8 cellular contexts compared by ENCODE assay signal in the genomic region with DNA sequence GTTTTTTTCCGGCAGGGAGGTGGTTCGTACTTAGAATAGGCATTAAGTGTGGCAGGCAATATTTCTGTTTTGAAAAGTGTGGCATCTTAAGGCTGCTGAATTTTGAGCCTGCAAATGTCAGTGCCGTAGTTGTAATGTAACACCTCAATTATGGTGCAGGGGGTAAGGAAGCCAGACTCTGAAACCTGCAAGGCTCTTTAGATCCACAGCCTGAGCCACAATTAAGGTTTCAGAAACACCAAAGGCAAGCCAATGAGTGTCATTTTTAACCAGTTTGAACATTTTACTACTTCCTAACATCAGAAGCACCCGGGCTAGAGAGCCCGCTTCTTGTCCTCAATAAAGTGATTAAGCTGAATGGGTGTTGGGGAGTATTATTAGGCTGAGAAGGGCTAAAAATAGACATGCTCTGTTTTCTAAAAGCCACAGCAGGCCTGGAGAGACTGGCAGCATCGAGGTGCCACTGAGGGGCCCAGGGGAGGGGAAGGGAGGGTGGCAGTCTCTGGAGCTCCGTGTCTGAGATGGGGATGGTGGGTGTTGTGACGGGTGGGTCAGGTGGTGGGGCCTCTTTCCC.
DNase-seq lines count a peak whose midpoint lies in the region; ATAC-seq and TF ChIP-seq lines count a peak whose summit lies in the region.

No MANE protein-coding gene starts in this region.

- peak overlapping the region; percentile 40 for H3K27ac ChIP-seq in naive thymus-derived CD4-positive, alpha-beta T cell (ENCODE audit: low read depth, low read length)
- H3K27ac ChIP-seq in upper lobe of right lung = peak overlapping the region; percentile 97

- H3K4me1 ChIP-seq in naive thymus-derived CD4-positive, alpha-beta T cell (ENCODE audit: control insufficient read depth in 2 of 2, insufficient read depth in 2 of 2, low read length in 2 of 2) = peaks cover 59 to 82% of the 10 kb centered on the region in 2 donors
- H3K4me1 ChIP-seq in upper lobe of right lung = peaks cover 99% of the 10 kb centered on the region

- DNase-seq in activated naive CD4-positive, alpha-beta T cell treated with anti-CD3 and anti-CD28 coated beads, Interleukin-2, amount 10 ng/mL, durations not matched to agents 7 days and 5 days = peak; percentile 52
- DNase-seq in activated naive CD4-positive, alpha-beta T cell treated with Interleukin-2 at 50 U/mL for 16 hours = no peak
- DNase-seq in chondrocyte (ENCODE audit: low spot score) = no peak
- DNase-seq in naive thymus-derived CD4-positive, alpha-beta T cell = peak in 6 of 9 donors; percentile 54 to 77 (median 63)
- no peak for DNase-seq in upper lobe of right lung
- DNase-seq in NCI-H2029 (lab: John Stamatoyannopoulos, UW) = no peak
- no peak for DNase-seq in COR-L47 (lab: John Stamatoyannopoulos, UW)

- H3K27me3 Mint-ChIP-seq in activated naive CD4-positive, alpha-beta T cell treated with anti-CD3 and anti-CD28 coated beads, Interleukin-2, amount 10 ng/mL, durations not matched to agents 7 days and 5 days = peaks cover 13% of the 10 kb centered on the region
- H3K27me3 Mint-ChIP-seq in chondrocyte (ENCODE audit: low read depth) = no peaks in the 10 kb centered on the region
- peaks cover 0 to 4% (median 0%) of the 10 kb centered on the region in 5 donors for H3K27me3 Mint-ChIP-seq in naive thymus-derived CD4-positive, alpha-beta T cell

- POLR2A ChIA-PET in naive thymus-derived CD4-positive, alpha-beta T cell (lab: Charles Lee) = interaction anchor here (1.0 to 20.6 kb wide), 5 partner anchors 7 to 113 kb away, joined by 3 to 363 read pairs (median 12); a partner anchor contains a TSS

- intact Hi-C loops in naive thymus-derived CD4-positive, alpha-beta T cell (cut with micrococcal nuclease) = loop anchor here (1.0 kb wide), 2 partner anchors 10 to 13 kb away; no protein-coding TSS in a partner anchor
- intact Hi-C loops in upper lobe of right lung (cut with DNase I) = no loop called here

- peak; percentile 84 for ATAC-seq in naive thymus-derived CD4-positive, alpha-beta T cell
- no peak for ATAC-seq in upper lobe of right lung
- no peak for ATAC-seq in GM19023 (IDR thresholded peaks at IDR 0.05; ENCODE audit: unreplicated experiment)

- H3K4me3 Mint-ChIP-seq in activated naive CD4-positive, alpha-beta T cell treated with anti-CD3 and anti-CD28 coated beads, Interleukin-2, amount 10 ng/mL, durations not matched to agents 7 days and 5 days = peak overlapping the region; percentile 15
- no peak overlapping the region for H3K4me3 Mint-ChIP-seq in chondrocyte (ENCODE audit: unreplicated experiment)
- peak overlapping the region; percentile 34 to 78 (median 71) for H3K4me3 Mint-ChIP-seq in naive thymus-derived CD4-positive, alpha-beta T cell

- H3K4me3 ChIP-seq in naive thymus-derived CD4-positive, alpha-beta T cell (ENCODE audit: low read length) = peak overlapping the region; percentile 14
- H3K4me3 ChIP-seq in upper lobe of right lung = no peak overlapping the region

- no peak for TF ChIP-seq CTCF in chondrocyte (IDR thresholded peaks at IDR 0.05)
- TF ChIP-seq CTCF in upper lobe of right lung (IDR thresholded peaks at IDR 0.05) = no peak

- peak overlapping the region; percentile 94 for H3K27ac Mint-ChIP-seq in activated naive CD4-positive, alpha-beta T cell treated with anti-CD3 and anti-CD28 coated beads, Interleukin-2, amount 10 ng/mL, durations not matched to agents 7 days and 5 days
- H3K27ac Mint-ChIP-seq in chondrocyte (ENCODE audit: unreplicated experiment) = peak overlapping the region; percentile 23
- peak overlapping the region; percentile 76 to 98 (median 96) for H3K27ac Mint-ChIP-seq in naive thymus-derived CD4-positive, alpha-beta T cell

- no peaks in the 10 kb centered on the region for H3K36me3 ChIP-seq in naive thymus-derived CD4-positive, alpha-beta T cell (ENCODE audit: control insufficient read depth in 2 of 3, insufficient read depth in 3 of 3, low read length in 3 of 3)
- no peaks in the 10 kb centered on the region for H3K36me3 ChIP-seq in upper lobe of right lung

- H3K27me3 ChIP-seq in naive thymus-derived CD4-positive, alpha-beta T cell (ENCODE audit: control insufficient read depth in 2 of 2, insufficient read depth in 2 of 2, low read length in 2 of 2) = no peaks in the 10 kb centered on the region
- no peaks in the 10 kb centered on the region for H3K27me3 ChIP-seq in upper lobe of right lung

- CTCF ChIA-PET in activated naive CD4-positive, alpha-beta T cell treated with anti-CD3 and anti-CD28 coated beads, Interleukin-2, amount 10 ng/mL, durations not matched to agents 7 days and 5 days (lab: Charles Lee) = interaction anchor here (0.7 to 1.1 kb wide), 4 partner anchors 11 to 114 kb away, joined by 3 to 4 read pairs (median 3); no protein-coding TSS in a partner anchor
- CTCF ChIA-PET in naive thymus-derived CD4-positive, alpha-beta T cell (lab: Charles Lee) = interaction anchor here (0.9 to 2.3 kb wide), 5 partner anchors 10 to 113 kb away, joined by 3 to 14 read pairs (median 6); no protein-coding TSS in a partner anchor

- no peaks in the 10 kb centered on the region for H3K9me3 Mint-ChIP-seq in activated naive CD4-positive, alpha-beta T cell treated with anti-CD3 and anti-CD28 coated beads, Interleukin-2, amount 10 ng/mL, durations not matched to agents 7 days and 5 days
- no peaks in the 10 kb centered on the region for H3K9me3 Mint-ChIP-seq in chondrocyte (ENCODE audit: low read depth)
- no peaks in the 10 kb centered on the region for H3K9me3 Mint-ChIP-seq in naive thymus-derived CD4-positive, alpha-beta T cell

- H3K36me3 Mint-ChIP-seq in activated naive CD4-positive, alpha-beta T cell treated with anti-CD3 and anti-CD28 coated beads, Interleukin-2, amount 10 ng/mL, durations not matched to agents 7 days and 5 days = peaks cover 12% of the 10 kb centered on the region
- H3K36me3 Mint-ChIP-seq in chondrocyte (ENCODE audit: low read depth) = peaks cover 4% of the 10 kb centered on the region
- peaks cover 0 to 2% (median 0%) of the 10 kb centered on the region in 5 donors for H3K36me3 Mint-ChIP-seq in naive thymus-derived CD4-positive, alpha-beta T cell

- H3K9me3 ChIP-seq in naive thymus-derived CD4-positive, alpha-beta T cell (ENCODE audit: control insufficient read depth in 2 of 3, low read length in 3 of 3) = no peaks in the 10 kb centered on the region
- no peaks in the 10 kb centered on the region for H3K9me3 ChIP-seq in upper lobe of right lung

- H3K4me1 Mint-ChIP-seq in activated naive CD4-positive, alpha-beta T cell treated with anti-CD3 and anti-CD28 coated beads, Interleukin-2, amount 10 ng/mL, durations not matched to agents 7 days and 5 days = peaks cover 86% of the 10 kb centered on the region
- H3K4me1 Mint-ChIP-seq in chondrocyte (ENCODE audit: low read depth) = peaks cover 90% of the 10 kb centered on the region
- H3K4me1 Mint-ChIP-seq in naive thymus-derived CD4-positive, alpha-beta T cell = peaks cover 65 to 98% (median 90%) of the 10 kb centered on the region in 7 donors

Comparison
In these comparisons a context has a peak if more than half of its experiments do, and no peak if none do; other contexts are left out.
1. DNase-seq: peak in activated naive CD4-positive, alpha-beta T cell treated with anti-CD3 and anti-CD28 coated beads, Interleukin-2, amount 10 ng/mL, durations not matched to agents 7 days and 5 days (single experiment) and naive thymus-derived CD4-positive, alpha-beta T cell (6 of 9); none in activated naive CD4-positive, alpha-beta T cell treated with Interleukin-2 at 50 U/mL for 16 hours (single experiment), chondrocyte (single experiment), upper lobe of right lung (single experiment), NCI-H2029 (single experiment) and COR-L47 (single experiment).
2. H3K27ac Mint-ChIP-seq: peak in every context shown above with its lines; median percentile 96 in naive thymus-derived CD4-positive, alpha-beta T cell; 94 in activated naive CD4-positive, alpha-beta T cell treated with anti-CD3 and anti-CD28 coated beads, Interleukin-2, amount 10 ng/mL, durations not matched to agents 7 days and 5 days; 23 in chondrocyte.